8 cellular contexts compared by ENCODE assay signal in genomic region chr21:25790122-25790951, GRCh38.
A peak's percentile ranks its signal among the peaks of the same experiment; 100 is the strongest.
DNase-seq lines count a peak whose midpoint lies in the region; ATAC-seq, FAIRE-seq and TF ChIP-seq lines count a peak whose summit lies in the region.

No MANE protein-coding gene starts in this region.

- H3K9me3 ChIP-seq in Loucy (ENCODE audit: insufficient read depth, low read depth, low read length) (no peaks in the 10 kb centered on the region), SU-DHL-6 (ENCODE audit: insufficient read depth, low read length) (no peaks in the 10 kb centered on the region), muscle layer of duodenum (ENCODE audit: control insufficient read depth in 1 of 2, low read length in 2 of 2) (no peaks in the 10 kb centered on the region)

- H3K79me2 ChIP-seq in Loucy (ENCODE audit: insufficient read depth, low read length) (no peaks in the 10 kb centered on the region), SU-DHL-6 (ENCODE audit: insufficient read depth, low read length) (no peaks in the 10 kb centered on the region)

- peak overlapping the region; percentile 73 for H3K4me3 ChIP-seq in Loucy (ENCODE audit: low read length, poor library complexity, severe bottlenecking)
- no peak overlapping the region for H3K4me3 ChIP-seq in SU-DHL-6 (ENCODE audit: insufficient read depth, low read length, poor library complexity, severe bottlenecking)
- peak overlapping the region; percentile 53 to 60 for H3K4me3 ChIP-seq in muscle layer of duodenum (ENCODE audit: low read depth in 1 of 2, low read length in 2 of 2)

- H3K4me1 ChIP-seq in Loucy (ENCODE audit: insufficient read depth, low read length, poor library complexity, severe bottlenecking) (peaks cover 12% of the 10 kb centered on the region), muscle layer of duodenum (ENCODE audit: control insufficient read depth in 1 of 2, insufficient read depth in 2 of 2, low read length in 2 of 2) (peaks cover 0 to 14% of the 10 kb centered on the region in 2 donors)

- H3K9me2 ChIP-seq in Loucy (replicated peaks; ENCODE audit: low read depth, low read length) (no peaks in the 10 kb centered on the region), SU-DHL-6 (replicated peaks; ENCODE audit: insufficient read depth, low read length) (no peaks in the 10 kb centered on the region)

- H3F3A ChIP-seq in Loucy (ENCODE audit: low read depth) (no peaks in the 10 kb centered on the region), SU-DHL-6 (ENCODE audit: insufficient read depth) (no peaks in the 10 kb centered on the region)

- DNase-seq in NCI-H1417 (lab: John Stamatoyannopoulos, UW), result peak in 2 of 3 experiments; percentile 67 to 86
- DNase-seq in NCI-H1417 treated with DMSO at 0.1 percent for 48 hours (lab: John Stamatoyannopoulos, UW), result no peak
- no peak for DNase-seq in NCI-H2029 treated with DMSO at 0.1 percent for 48 hours (lab: John Stamatoyannopoulos, UW)

- peak overlapping the region; percentile 64 for H3K9ac ChIP-seq in Loucy (ENCODE audit: low read depth, low read length, poor library complexity, severe bottlenecking)
- H3K9ac ChIP-seq in SU-DHL-6 (ENCODE audit: low read length), result no peak overlapping the region; the same call in 1 of the 2 replicates

- peak; percentile 74 for FAIRE-seq in endometrium (lab: Jason Lieb, UNC)

- H3K36me3 ChIP-seq in Loucy (ENCODE audit: insufficient read depth, low read length) (no peaks in the 10 kb centered on the region), SU-DHL-6 (ENCODE audit: low read length) (no peaks in the 10 kb centered on the region), muscle layer of duodenum (ENCODE audit: control insufficient read depth in 1 of 2, insufficient read depth in 2 of 2, low read length in 2 of 2) (no peaks in the 10 kb centered on the region)

- no peak overlapping the region for H3K27ac ChIP-seq in SU-DHL-6 (ENCODE audit: low read depth, low read length)
- H3K27ac ChIP-seq in muscle layer of duodenum (ENCODE audit: low read length), result no peak overlapping the region

- H3K27me3 ChIP-seq in Loucy (ENCODE audit: insufficient read depth, low read length, poor library complexity, severe bottlenecking), result peaks cover 50% of the 10 kb centered on the region
- no peaks in the 10 kb centered on the region for H3K27me3 ChIP-seq in SU-DHL-6 (ENCODE audit: low read length)
- H3K27me3 ChIP-seq in muscle layer of duodenum (ENCODE audit: low read depth, low read length), result no peaks in the 10 kb centered on the region

- peak; percentile 78 for ATAC-seq in GM21576 (IDR thresholded peaks at IDR 0.05; ENCODE audit: unreplicated experiment)

- H4K20me1 ChIP-seq in Loucy (ENCODE audit: insufficient read depth, low read length, poor library complexity, severe bottlenecking), result no peaks in the 10 kb centered on the region
- no peaks in the 10 kb centered on the region for H4K20me1 ChIP-seq in SU-DHL-6 (ENCODE audit: low read depth, low read length)

- TF ChIP-seq CTCF in Loucy (conservative IDR thresholded peaks at IDR 0.05; ENCODE audit: low read length) (peak; percentile 65), SU-DHL-6 (IDR thresholded peaks at IDR 0.05; ENCODE audit: insufficient read depth, low read length, poor library complexity, severe bottlenecking) (peak; percentile 23)

- H3K4me2 ChIP-seq in Loucy (ENCODE audit: low read depth, low read length, poor library complexity, severe bottlenecking) (peak overlapping the region; percentile 92), SU-DHL-6 (ENCODE audit: low read depth, low read length, poor library complexity, severe bottlenecking) (peak overlapping the region; percentile 45)

- H2AFZ ChIP-seq in Loucy (ENCODE audit: low read length) (peak overlapping the region; percentile 100), SU-DHL-6 (ENCODE audit: low read depth, low read length, severe bottlenecking) (peak overlapping the region; percentile 93)

Comparison
In these comparisons a context has a peak if more than half of its experiments do, and no peak if none do; other contexts are left out.
1. DNase-seq: peak in NCI-H1417 (2 of 3); none in NCI-H1417 treated with DMSO at 0.1 percent for 48 hours (single experiment) and NCI-H2029 treated with DMSO at 0.1 percent for 48 hours (single experiment).